ENCODE assay signal across 5 cellular contexts in the genomic region with DNA sequence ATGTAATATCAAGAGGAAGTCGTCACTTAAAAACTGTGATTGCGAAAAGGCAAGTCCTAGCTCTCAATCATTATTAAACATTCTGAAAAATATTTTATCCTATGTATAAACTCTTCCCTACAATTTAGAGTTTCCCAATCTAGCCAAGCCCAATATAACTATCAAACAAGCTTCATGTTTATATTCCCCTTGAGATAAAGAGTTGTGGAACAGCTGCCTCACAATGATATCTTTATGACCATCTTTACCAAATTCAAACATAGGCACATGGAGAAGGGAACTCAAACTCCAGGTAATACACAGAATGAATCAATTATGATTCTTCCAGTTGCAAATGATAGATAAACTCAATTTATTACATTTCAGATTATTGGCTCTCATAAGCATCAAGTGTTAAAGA.
"Had no signal": no experiment of that assay in that cellular context is flagged by ENCODE, and none has a peak within 500 bp of the region (broad histone marks: within the 10 kb centered on the region; RNA-seq: fewer than 3 reads in every experiment).

No MANE protein-coding gene starts in this region.

- H3K4me3 ChIP-seq: GM23338, K562 had no signal

- H3K27ac Mint-ChIP-seq: GM23338, H9 had no signal

- H3K4me3 Mint-ChIP-seq: GM23338, H9 had no signal

- H3K4me2 ChIP-seq: GM23338 had no signal

- H3K4me1 Mint-ChIP-seq: GM23338, H9 had no signal

- DNase-seq: H9, HCEC 1CT, IMR-90 had no signal

- ATAC-seq: GM23338, K562 had no signal
